In the genomic region with DNA sequence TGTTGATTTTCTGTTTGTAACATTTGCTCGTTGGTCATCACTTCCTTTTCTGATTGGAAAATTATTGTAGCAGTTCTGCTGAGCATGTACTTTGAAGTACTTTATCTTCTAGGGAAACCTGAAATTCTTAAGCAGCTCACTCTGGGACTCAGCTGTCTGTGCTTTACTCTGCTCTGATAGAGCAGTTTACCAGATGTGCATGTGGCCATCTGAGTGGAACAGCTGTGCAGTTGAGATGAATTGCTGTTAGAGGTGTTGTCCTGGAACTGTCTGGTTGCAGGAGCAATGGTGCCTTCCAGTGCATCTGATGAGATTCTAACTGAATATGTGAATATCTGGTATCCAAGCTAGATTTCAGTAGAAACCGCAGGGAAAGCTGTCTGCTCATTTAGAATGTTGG, we compare ENCODE assay signal across 1 cellular context.
A peak's percentile ranks its signal among the peaks of the same experiment; 100 is the strongest.
TF ChIP-seq lines count a peak whose summit lies in the region.

No MANE protein-coding gene starts in this region.

TF ChIP-seq in K562, 482 proteins besides CTCF, POLR2A, EP300 and RAD21 (continued from another document):
- TF ChIP-seq, protein P1, sequence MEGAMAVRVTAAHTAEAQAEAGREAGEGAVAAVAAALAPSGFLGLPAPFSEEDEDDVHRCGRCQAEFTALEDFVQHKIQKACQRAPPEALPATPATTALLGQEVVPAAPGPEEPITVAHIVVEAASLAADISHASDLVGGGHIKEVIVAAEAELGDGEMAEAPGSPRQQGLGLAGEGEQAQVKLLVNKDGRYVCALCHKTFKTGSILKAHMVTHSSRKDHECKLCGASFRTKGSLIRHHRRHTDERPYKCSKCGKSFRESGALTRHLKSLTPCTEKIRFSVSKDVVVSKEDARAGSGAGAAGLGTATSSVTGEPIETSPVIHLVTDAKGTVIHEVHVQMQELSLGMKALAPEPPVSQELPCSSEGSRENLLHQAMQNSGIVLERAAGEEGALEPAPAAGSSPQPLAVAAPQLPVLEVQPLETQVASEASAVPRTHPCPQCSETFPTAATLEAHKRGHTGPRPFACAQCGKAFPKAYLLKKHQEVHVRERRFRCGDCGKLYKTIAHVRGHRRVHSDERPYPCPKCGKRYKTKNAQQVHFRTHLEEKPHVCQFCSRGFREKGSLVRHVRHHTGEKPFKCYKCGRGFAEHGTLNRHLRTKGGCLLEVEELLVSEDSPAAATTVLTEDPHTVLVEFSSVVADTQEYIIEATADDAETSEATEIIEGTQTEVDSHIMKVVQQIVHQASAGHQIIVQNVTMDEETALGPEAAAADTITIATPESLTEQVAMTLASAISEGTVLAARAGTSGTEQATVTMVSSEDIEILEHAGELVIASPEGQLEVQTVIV (CRISPR knock-in tag; IDR thresholded peaks at IDR 0.05; ENCODE audit: borderline replicate concordance), result no peak
- TF ChIP-seq, protein P2, sequence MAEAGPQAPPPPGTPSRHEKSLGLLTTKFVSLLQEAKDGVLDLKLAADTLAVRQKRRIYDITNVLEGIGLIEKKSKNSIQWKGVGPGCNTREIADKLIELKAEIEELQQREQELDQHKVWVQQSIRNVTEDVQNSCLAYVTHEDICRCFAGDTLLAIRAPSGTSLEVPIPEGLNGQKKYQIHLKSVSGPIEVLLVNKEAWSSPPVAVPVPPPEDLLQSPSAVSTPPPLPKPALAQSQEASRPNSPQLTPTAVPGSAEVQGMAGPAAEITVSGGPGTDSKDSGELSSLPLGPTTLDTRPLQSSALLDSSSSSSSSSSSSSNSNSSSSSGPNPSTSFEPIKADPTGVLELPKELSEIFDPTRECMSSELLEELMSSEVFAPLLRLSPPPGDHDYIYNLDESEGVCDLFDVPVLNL (CRISPR knock-in tag; IDR thresholded peaks at IDR 0.05; ENCODE audit: low read depth), result no peak
- TF ChIP-seq MCM5 (IDR thresholded peaks at IDR 0.05; ENCODE audit: low read depth) (no peak), ESRRB (CRISPR knock-in tag; IDR thresholded peaks at IDR 0.05; ENCODE audit: borderline replicate concordance) (no peak), CHD1 (IDR thresholded peaks at IDR 0.05; ENCODE audit: low read length) (no peak), TCF3 (CRISPR knock-in tag; IDR thresholded peaks at IDR 0.05) (peak; percentile 69), POLR2AphosphoS5 (IDR thresholded peaks at IDR 0.05; ENCODE audit: control insufficient read depth, insufficient read depth, low read depth, low read length) (0 out of 2 replicates have a peak, but pooled peaks have one; percentile 34), ZFX (CRISPR knock-in tag; IDR thresholded peaks at IDR 0.05) (no peak), KDM2B (CRISPR knock-in tag; IDR thresholded peaks at IDR 0.05) (no peak), PTBP1 (IDR thresholded peaks at IDR 0.05; ENCODE audit: low read depth, low read length) (no peak), KLF10 (CRISPR knock-in tag; IDR thresholded peaks at IDR 0.05) (no peak), PHF21A (IDR thresholded peaks at IDR 0.05; ENCODE audit: borderline replicate concordance, low read depth) (no peak), HBP1 (CRISPR knock-in tag; IDR thresholded peaks at IDR 0.05) (no peak), ZNF431 (CRISPR knock-in tag; IDR thresholded peaks at IDR 0.05) (no peak), NCOA4 (IDR thresholded peaks at IDR 0.05; ENCODE audit: partially characterized antibody) (no peak), NCOR1 (IDR thresholded peaks at IDR 0.05) (peak; percentile 35; the same call in 1 of the 2 replicates), STAT5A (IDR thresholded peaks at IDR 0.05; ENCODE audit: borderline replicate concordance, low read length) (no peak), USF2 (CRISPR knock-in tag; IDR thresholded peaks at IDR 0.05) (no peak), ADNP (tag; IDR thresholded peaks at IDR 0.05) (no peak), ZNF23 (CRISPR knock-in tag; IDR thresholded peaks at IDR 0.05) (no peak), TAF9B (IDR thresholded peaks at IDR 0.05; ENCODE audit: partially characterized antibody) (no peak), FOXP1 (CRISPR knock-in tag; IDR thresholded peaks at IDR 0.05) (no peak), POLR2G (IDR thresholded peaks at IDR 0.05; ENCODE audit: low read depth, low read length) (no peak)
- TF ChIP-seq, protein P3, sequence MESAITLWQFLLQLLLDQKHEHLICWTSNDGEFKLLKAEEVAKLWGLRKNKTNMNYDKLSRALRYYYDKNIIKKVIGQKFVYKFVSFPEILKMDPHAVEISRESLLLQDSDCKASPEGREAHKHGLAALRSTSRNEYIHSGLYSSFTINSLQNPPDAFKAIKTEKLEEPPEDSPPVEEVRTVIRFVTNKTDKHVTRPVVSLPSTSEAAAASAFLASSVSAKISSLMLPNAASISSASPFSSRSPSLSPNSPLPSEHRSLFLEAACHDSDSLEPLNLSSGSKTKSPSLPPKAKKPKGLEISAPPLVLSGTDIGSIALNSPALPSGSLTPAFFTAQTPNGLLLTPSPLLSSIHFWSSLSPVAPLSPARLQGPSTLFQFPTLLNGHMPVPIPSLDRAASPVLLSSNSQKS (CRISPR knock-in tag; IDR thresholded peaks at IDR 0.05), result no peak
